8 cellular contexts compared by ENCODE assay signal in genomic region chr1:151837841-151838490, GRCh38. TPM values are rescaled to one million over a fixed set of nuclear protein-coding genes. Genes with fewer than 3 reads are reported as not detected.
DNase-seq lines count a peak whose midpoint lies in the region; ATAC-seq and TF ChIP-seq lines count a peak whose summit lies in the region.

No MANE protein-coding gene starts in this region.

- H3K36me3 ChIP-seq in ACC112 (ENCODE audit: insufficient read depth, low read length): no peaks in the 10 kb centered on the region
- H3K36me3 ChIP-seq in HUES48 (ENCODE audit: control insufficient read depth, insufficient read depth, low read length): no peaks in the 10 kb centered on the region
- no peaks in the 10 kb centered on the region for H3K36me3 ChIP-seq in brain microvascular endothelial cell (replicated peaks)
- H3K36me3 ChIP-seq in testis (ENCODE audit: low read depth, missing control alignments): no peaks in the 10 kb centered on the region

- DNase-seq in brain microvascular endothelial cell: no peak
- DNase-seq in lower leg skin (ENCODE audit: low spot score in 2 of 2): no peak
- DNase-seq in testis: peak; percentile 31
- DNase-seq in NCI-H2081 (lab: John Stamatoyannopoulos, UW): no peak
- DNase-seq in NCI-H1436 treated with DMSO at 0.1 percent for 48 hours (lab: John Stamatoyannopoulos, UW): no peak

- no peak for TF ChIP-seq CTCF in brain microvascular endothelial cell (IDR thresholded peaks at IDR 0.05; ENCODE audit: low read depth, low read length, missing control alignments)
- TF ChIP-seq CTCF in lower leg skin (IDR thresholded peaks at IDR 0.05): no peak
- TF ChIP-seq CTCF in testis (IDR thresholded peaks at IDR 0.05): no peak

- no peaks in the 10 kb centered on the region for H3K9me3 ChIP-seq in HUES48 (ENCODE audit: control insufficient read depth, insufficient read depth, low read length)
- no peaks in the 10 kb centered on the region for H3K9me3 ChIP-seq in testis

- in situ Hi-C loops in brain microvascular endothelial cell (cut with HindIII; ENCODE audit: low pct_ligation_motif_present, low sequenced_read_pairs): no loop called here

- peak overlapping the region; percentile 55 for H2AFZ ChIP-seq in ACC112 (ENCODE audit: low read length, unreplicated experiment)

- TF ChIP-seq POLR2A in lower leg skin (IDR thresholded peaks at IDR 0.05) (no peak), testis (IDR thresholded peaks at IDR 0.05) (no peak)

- no peak for ATAC-seq in GM18519 (IDR thresholded peaks at IDR 0.05; ENCODE audit: low FRiP score, unreplicated experiment)

- H3K27me3 ChIP-seq in ACC112 (ENCODE audit: insufficient read depth, low read length) (peaks cover 13% of the 10 kb centered on the region; the same call in 1 of the 2 replicates), HUES48 (ENCODE audit: control insufficient read depth, insufficient read depth, low read length) (peaks cover 43% of the 10 kb centered on the region), brain microvascular endothelial cell (replicated peaks) (peaks cover 11% of the 10 kb centered on the region), testis (no peaks in the 10 kb centered on the region)

- WGBS in lower leg skin, 2 donors: 42 to 51% methylated on average over 16 to 66 of the region's 68 CpGs
- WGBS in testis, 2 donors: 9 to 20% methylated on average over 11 to 46 of the region's 68 CpGs

- no peak overlapping the region; the same call in 1 of the 2 replicates for H3K9ac ChIP-seq in HUES48 (ENCODE audit: low read depth, low read length)

- peaks cover 34% of the 10 kb centered on the region for H3K4me1 ChIP-seq in ACC112 (ENCODE audit: control insufficient read depth, insufficient read depth, low read length, unreplicated experiment)
- peaks cover 21% of the 10 kb centered on the region for H3K4me1 ChIP-seq in HUES48 (ENCODE audit: control insufficient read depth, insufficient read depth, low read length)
- peaks cover 9% of the 10 kb centered on the region for H3K4me1 ChIP-seq in testis

- intact Hi-C loops in lower leg skin (cut with DNase I; ENCODE audit: low total_unique reads): loop anchor here (10.0 kb wide), 1 partner anchor 303 kb away; no protein-coding TSS in a partner anchor
- intact Hi-C loops in testis (cut with DNase I; ENCODE audit: low total_unique reads): no loop called here

- H3K27ac ChIP-seq in ACC112 (ENCODE audit: low read depth, low read length) (no peak overlapping the region), HUES48 (ENCODE audit: low read depth, low read length) (no peak overlapping the region), brain microvascular endothelial cell (no peak overlapping the region), testis (peak overlapping the region in 1 of 2 donors; percentile 41)

- no peaks in the 10 kb centered on the region for H3K79me2 ChIP-seq in ACC112 (ENCODE audit: control insufficient read depth, insufficient read depth, low read length, unreplicated experiment)

- H3K4me3 ChIP-seq in ACC112 (ENCODE audit: low read depth, low read length) (peak overlapping the region; percentile 76), HUES48 (ENCODE audit: low read depth, low read length) (peak overlapping the region; percentile 60), brain microvascular endothelial cell (ENCODE audit: low read depth, low read length) (peak overlapping the region; percentile 12), lower leg skin (ENCODE audit: low read depth, poor library complexity, severe bottlenecking) (peak overlapping the region; percentile 10), testis (peak overlapping the region; percentile 56 to 58)

RNA-seq across cellular contexts. Expression of gene C2CD4D, which starts 1.7 kb away (rescaled TPM):
- total RNA-seq in lower leg skin (1 to 10 TPM; 1.4 to 4.2 (median 2.3) TPM), testis (1 to 10 TPM; 1.4 to 2.0 TPM)
- polyA plus RNA-seq in testis (ENCODE audit: insufficient read depth, low read depth, low replicate concordance): 0.29 TPM

RNA-seq across cellular contexts. Expression of gene RORC, which starts 6.4 kb away (rescaled TPM):
- total RNA-seq in lower leg skin (10 to 100 TPM; 33.6 to 83.2 (median 58.2) TPM), testis (10 to 100 TPM; 55.4 to 70.4 TPM)
- polyA plus RNA-seq in testis (ENCODE audit: insufficient read depth, low read depth, low replicate concordance): 30.9 TPM

RNA-seq across cellular contexts. Expression of gene THEM5, which starts 15.5 kb away (rescaled TPM):
- total RNA-seq in lower leg skin: 100 to 1,000 TPM in 1 of 4 donors, 10 to 100 TPM in 3; 74.4 to 115 (median 88.3) TPM
- not detected for total RNA-seq in testis
- polyA plus RNA-seq in testis (ENCODE audit: insufficient read depth, low read depth, low replicate concordance): 0.57 TPM

RNA-seq across cellular contexts. Expression of gene LINGO4, which starts 32.7 kb away (rescaled TPM):
- under 1 TPM in 3 of 4 donors, not detected in 1; 0.17 to 0.36 (median 0.34) TPM for total RNA-seq in lower leg skin
- total RNA-seq in testis: 1 to 10 TPM; 3.1 to 3.5 TPM
- polyA plus RNA-seq in testis (ENCODE audit: insufficient read depth, low read depth, low replicate concordance): 1.4 TPM

RNA-seq across cellular contexts. Expression of gene TDRKH, which starts 47.7 kb away (rescaled TPM):
- total RNA-seq in lower leg skin (1 to 10 TPM; 2.1 to 3.0 (median 2.6) TPM), testis (10 to 100 TPM; 26.3 to 31.5 TPM)
- 50.9 TPM for polyA plus RNA-seq in testis (ENCODE audit: insufficient read depth, low read depth, low replicate concordance)

Comparison
In these comparisons a context has a peak if more than half of its experiments do, and no peak if none do; other contexts are left out.
1. H3K4me3 ChIP-seq: peak in every context shown above with its lines; median percentile 76 in ACC112; 60 in HUES48; 57 in testis; 12 in brain microvascular endothelial cell; 10 in lower leg skin.
2. RNA of gene THEM5, which starts 15.5 kb away (total RNA-seq): 74.4 to 115 TPM in lower leg skin; not detected in testis; every median in the first group is over 10 times any median in the second.